ENCODE assay signal across 7 cellular contexts in genomic region chr17:63841350-63842172, GRCh38. TPM values are rescaled to one million over a fixed set of nuclear protein-coding genes. Genes with fewer than 3 reads are reported as not detected.
A peak's percentile ranks its signal among the peaks of the same experiment; 100 is the strongest.
DNase-seq lines count a peak whose midpoint lies in the region; ATAC-seq and TF ChIP-seq lines count a peak whose summit lies in the region.

No MANE protein-coding gene starts in this region.

- H3K36me3 ChIP-seq in GM06990 (ENCODE audit: control insufficient read depth, insufficient read depth, low read length) (peaks cover 10% of the 10 kb centered on the region), MM.1S (replicated peaks; ENCODE audit: insufficient read depth, low read length) (no peaks in the 10 kb centered on the region)

- 2% methylated on average over 26 of the region's 26 CpGs for WGBS in right cardiac atrium

- H3K4me2 ChIP-seq in MM.1S (ENCODE audit: low read depth, low read length) = peak overlapping the region; percentile 91

- H3K4me1 ChIP-seq in MM.1S (ENCODE audit: low read length) (peaks cover 22% of the 10 kb centered on the region), right cardiac atrium (ENCODE audit: control insufficient read depth, insufficient read depth, low read length) (peaks cover 20% of the 10 kb centered on the region)

- H4K20me1 ChIP-seq in MM.1S (ENCODE audit: insufficient read depth, low read length) = no peaks in the 10 kb centered on the region; the same call in 1 of the 2 replicates

- ATAC-seq in right cardiac atrium (peak; percentile 27 to 42), GM19452 (IDR thresholded peaks at IDR 0.05; ENCODE audit: unreplicated experiment) (no peak)

- peak overlapping the region; percentile 89 for H3K4me3 ChIP-seq in GM06990 (replicated peaks; ENCODE audit: low read depth, low read length)
- peak overlapping the region; percentile 81 for H3K4me3 ChIP-seq in MM.1S (ENCODE audit: low read length)
- H3K4me3 ChIP-seq in right cardiac atrium (ENCODE audit: low read length) = peak overlapping the region; percentile 90

- H2AFZ ChIP-seq in MM.1S (ENCODE audit: low read length) = no peak overlapping the region; the same call in 1 of the 2 replicates

- H3K27ac ChIP-seq in MM.1S (ENCODE audit: low read length) (peak overlapping the region; percentile 22; the same call in 1 of the 2 replicates), angular gyrus (ENCODE audit: low read depth, low read length) (peak overlapping the region; percentile 68), right cardiac atrium (ENCODE audit: low read length) (peak overlapping the region; percentile 92)

- H3F3A ChIP-seq in MM.1S (ENCODE audit: insufficient read depth, low read length) = peaks cover 15% of the 10 kb centered on the region

- H3K27me3 ChIP-seq in GM06990 (replicated peaks; ENCODE audit: control insufficient read depth, insufficient read depth, low read length) (no peaks in the 10 kb centered on the region), MM.1S (replicated peaks; ENCODE audit: insufficient read depth, low read length) (no peaks in the 10 kb centered on the region), right cardiac atrium (ENCODE audit: control insufficient read depth, insufficient read depth) (no peaks in the 10 kb centered on the region)

- DNase-seq in GM06990 (ENCODE audit: extremely low read depth, insufficient read length) (peak; percentile 53), MM.1S (peak; percentile 42), right cardiac atrium (peak; percentile 83 to 95 (median 92)), posterior vena cava (ENCODE audit: low spot score) (peak; percentile 88), activated gamma-delta T cell treated with Interleukin-2 at 50 U/mL for 16 hours (no peak)

- peaks cover 57% of the 10 kb centered on the region for H3K79me2 ChIP-seq in MM.1S (ENCODE audit: low read length)

- peak overlapping the region; percentile 70 for H3K9ac ChIP-seq in MM.1S (ENCODE audit: low read length)

- TF ChIP-seq CTCF in GM06990 (IDR thresholded peaks at IDR 0.05; ENCODE audit: insufficient read depth, low read length, poor library complexity, severe bottlenecking) = no peak
- TF ChIP-seq CTCF in MM.1S (IDR thresholded peaks at IDR 0.05; ENCODE audit: low read length) = no peak

- H3K9me2 ChIP-seq in MM.1S (replicated peaks; ENCODE audit: insufficient read depth, low read length) = no peaks in the 10 kb centered on the region

- intact Hi-C loops in right cardiac atrium (cut with DNase I) (no loop called here), posterior vena cava (cut with DNase I) (no loop called here)

- H3K9me3 ChIP-seq in MM.1S (replicated peaks; ENCODE audit: insufficient read depth, low read length) = no peaks in the 10 kb centered on the region
- no peaks in the 10 kb centered on the region for H3K9me3 ChIP-seq in right cardiac atrium (ENCODE audit: control insufficient read depth, low read length)

RNA-seq across cellular contexts. Expression of gene SMARCD2, which starts 0.9 kb away (rescaled TPM):
- total RNA-seq in right cardiac atrium = 10 to 100 TPM; 35.7 to 46.4 (median 37.4) TPM
- 27.9 TPM for polyA plus RNA-seq in right cardiac atrium
- 10 to 100 TPM; 45.6 to 76.9 TPM for total RNA-seq in posterior vena cava

RNA-seq across cellular contexts. Expression of gene FTSJ3, which starts 14.1 kb away (rescaled TPM):
- total RNA-seq in right cardiac atrium (10 to 100 TPM; 34.2 to 52.3 (median 38.2) TPM), posterior vena cava (10 to 100 TPM; 25.2 to 26.0 TPM)
- 17.2 TPM for polyA plus RNA-seq in right cardiac atrium

RNA-seq across cellular contexts. Expression of gene PSMC5, which starts 14.3 kb away (rescaled TPM):
- total RNA-seq in right cardiac atrium = 100 to 1,000 TPM; 141 to 159 (median 147) TPM
- 175 TPM for polyA plus RNA-seq in right cardiac atrium
- total RNA-seq in posterior vena cava = 100 to 1,000 TPM in 1 of 2 donors, 10 to 100 TPM in 1; 94.8 to 104 TPM

RNA-seq across cellular contexts. Expression of gene CSH2, which starts 31.9 kb away (rescaled TPM):
- not detected for total RNA-seq in right cardiac atrium
- not detected for polyA plus RNA-seq in right cardiac atrium
- total RNA-seq in posterior vena cava = not detected

RNA-seq across cellular contexts. Expression of gene GH2, which starts 40.2 kb away (rescaled TPM):
- total RNA-seq in right cardiac atrium (not detected), posterior vena cava (not detected)
- not detected for polyA plus RNA-seq in right cardiac atrium

Comparison
In these comparisons a context has a peak if more than half of its experiments do, and no peak if none do; other contexts are left out.
1. H3K27ac ChIP-seq: peak in every context shown above with its lines; median percentile 92 in right cardiac atrium; 68 in angular gyrus; 22 in MM.1S.